ENCODE assay signal across 13 cellular contexts in genomic region chr5:135993894-135994514, GRCh38. TPM values are rescaled to one million over a fixed set of nuclear protein-coding genes. Genes with fewer than 3 reads are reported as not detected.
DNase-seq lines count a peak whose midpoint lies in the region; ATAC-seq, FAIRE-seq and TF ChIP-seq lines count a peak whose summit lies in the region.
"Had no signal": no experiment of that assay in that cellular context is flagged by ENCODE, and none has a peak within 500 bp of the region (broad histone marks: within the 10 kb centered on the region; RNA-seq: fewer than 3 reads in every experiment).

No MANE protein-coding gene starts in this region.

- H3K36me3 Mint-ChIP-seq in chondrocyte (ENCODE audit: low read depth) (no peaks in the 10 kb centered on the region), T-helper 17 cell (ENCODE audit: low read depth) (peaks cover 3% of the 10 kb centered on the region)
- no peaks in the 10 kb centered on the region for H3K36me3 Mint-ChIP-seq in naive thymus-derived CD8-positive, alpha-beta T cell

- WGBS in mesodermal cell (ENCODE audit: insufficient coverage in 2 of 2), 2 experiments, result 86% methylated on average over 1 of the region's 5 CpGs; no CpG with 5 or more reads in 1 of the 2 experiments

- POLR2A ChIA-PET in naive thymus-derived CD8-positive, alpha-beta T cell (lab: Charles Lee), result no interaction called here

- H3K4me1 ChIP-seq in mesodermal cell (ENCODE audit: control insufficient read depth, insufficient read depth, low read length, poor library complexity, severe bottlenecking), result peaks cover 31% of the 10 kb centered on the region

- H3K4me3 Mint-ChIP-seq in chondrocyte (ENCODE audit: unreplicated experiment) (no peak overlapping the region), T-helper 17 cell (no peak overlapping the region)
- H3K4me3 Mint-ChIP-seq in naive thymus-derived CD8-positive, alpha-beta T cell, result no peak overlapping the region

- H3K9me3 ChIP-seq in mesodermal cell (ENCODE audit: control insufficient read depth, low read length), result peaks cover 5% of the 10 kb centered on the region
- no peaks in the 10 kb centered on the region for H3K9me3 ChIP-seq in T-helper 17 cell (ENCODE audit: control insufficient read depth, low read length, poor library complexity, severe bottlenecking)
- H3K9me3 ChIP-seq: spleen had no signal

- ATAC-seq in T-helper 17 cell (no peak), HG02840 (IDR thresholded peaks at IDR 0.05; ENCODE audit: low FRiP score, unreplicated experiment) (no peak)
- ATAC-seq in naive thymus-derived CD8-positive, alpha-beta T cell, result no peak

- peak overlapping the region; percentile 85 for H3K27ac ChIP-seq in mesodermal cell (ENCODE audit: low read depth, low read length, severe bottlenecking)
- H3K27ac ChIP-seq: spleen, WERI-Rb-1 had no signal

- no peaks in the 10 kb centered on the region for H3K36me3 ChIP-seq in mesodermal cell (ENCODE audit: control insufficient read depth, insufficient read depth, low read length)
- H3K36me3 ChIP-seq: spleen, WERI-Rb-1 had no signal

- no peak overlapping the region for H3K4me3 ChIP-seq in mesodermal cell (ENCODE audit: extremely low read depth, insufficient read depth, low read length, poor library complexity, severe bottlenecking)
- H3K4me3 ChIP-seq: spleen had no signal

- H3K4me1 Mint-ChIP-seq in chondrocyte (ENCODE audit: low read depth), result peaks cover 53% of the 10 kb centered on the region
- H3K4me1 Mint-ChIP-seq in T-helper 17 cell, result no peaks in the 10 kb centered on the region
- no peaks in the 10 kb centered on the region for H3K4me1 Mint-ChIP-seq in naive thymus-derived CD8-positive, alpha-beta T cell

- TF ChIP-seq CTCF in chondrocyte (IDR thresholded peaks at IDR 0.05), result no peak

- peak; percentile 81 for DNase-seq in A172 (ENCODE audit: low spot score)
- DNase-seq in HTR-8/SVneo (ENCODE audit: insufficient read length, low spot score), result peak; percentile 48
- no peak for DNase-seq in chondrocyte (ENCODE audit: low spot score)
- no peak for DNase-seq in T-helper 17 cell
- no peak for DNase-seq in iPS-NIHi11 (ENCODE audit: low spot score)
- no peak for DNase-seq in naive thymus-derived CD8-positive, alpha-beta T cell
- DNase-seq: AML-193; effector CD8-positive, alpha-beta T cell; spleen; WERI-Rb-1 had no signal

- H3K27me3 Mint-ChIP-seq in chondrocyte (ENCODE audit: low read depth) (no peaks in the 10 kb centered on the region), T-helper 17 cell (peaks cover 39% of the 10 kb centered on the region)
- H3K27me3 Mint-ChIP-seq in naive thymus-derived CD8-positive, alpha-beta T cell, result peaks cover 2 to 49% (median 11%) of the 10 kb centered on the region in 5 donors

- peaks cover 6% of the 10 kb centered on the region for H3K9me3 Mint-ChIP-seq in chondrocyte (ENCODE audit: low read depth)
- peaks cover 0 to 5% (median 0%) of the 10 kb centered on the region in 9 donors for H3K9me3 Mint-ChIP-seq in naive thymus-derived CD8-positive, alpha-beta T cell

- FAIRE-seq in HTR-8/SVneo (lab: Jason Lieb, UNC), result no peak
- FAIRE-seq: keratinocyte had no signal

- H3K27ac Mint-ChIP-seq in chondrocyte (ENCODE audit: unreplicated experiment) (peak overlapping the region; percentile 85), T-helper 17 cell (no peak overlapping the region)
- no peak overlapping the region for H3K27ac Mint-ChIP-seq in naive thymus-derived CD8-positive, alpha-beta T cell

RNA-seq across cellular contexts. Expression of gene TGFBI, which starts 34.8 kb away (rescaled TPM):
- total RNA-seq in A172 (2014; rRNA removed; shearing (Covaris generic)), result 10.5 and 11.6 TPM in 2 replicates
- total RNA-seq in chondrocyte (491 to 631 TPM (median 620 TPM) in 3 replicates), T-helper 17 cell (1 to 10 TPM; 6.6 to 8.6 TPM)
- polyA plus RNA-seq in mesodermal cell (2013, experiment 1 of 2), result 718 TPM
- polyA plus RNA-seq in mesodermal cell (2013, experiment 2 of 2), result 804 TPM
- 10 to 100 TPM in 1 of 2 experiments, 1 to 10 TPM in 1; 8.9 to 11.7 TPM for total RNA-seq in naive thymus-derived CD8-positive, alpha-beta T cell
- polyA plus RNA-seq in naive thymus-derived CD8-positive, alpha-beta T cell, result 1 to 10 TPM in 1 of 3 donors, under 1 TPM in 1, not detected in 1; 0.34 to 3.2 TPM

RNA-seq across cellular contexts. Expression of gene LECT2, which starts 39.2 kb away (rescaled TPM):
- total RNA-seq in A172 (2014; rRNA removed; shearing (Covaris generic)), result not detected in 2 replicates
- total RNA-seq in chondrocyte (not detected in 3 replicates), T-helper 17 cell (not detected)
- polyA plus RNA-seq in mesodermal cell (2013, experiment 1 of 2), result not detected
- polyA plus RNA-seq in mesodermal cell (2013, experiment 2 of 2), result not detected
- not detected for total RNA-seq in naive thymus-derived CD8-positive, alpha-beta T cell
- not detected for polyA plus RNA-seq in naive thymus-derived CD8-positive, alpha-beta T cell
- total RNA-seq: spleen had no signal
- polyA plus RNA-seq: keratinocyte, spleen had no signal

Comparison
In these comparisons a context has a peak if more than half of its experiments do, and no peak if none do; other contexts are left out.
1. DNase-seq: peak in A172 (single experiment) and HTR-8/SVneo (single experiment); none in chondrocyte (single experiment), T-helper 17 cell (0 of 3), iPS-NIHi11 (single experiment) and naive thymus-derived CD8-positive, alpha-beta T cell (0 of 10).
2. RNA of gene TGFBI, which starts 34.8 kb away (total RNA-seq): 491 to 631 TPM in chondrocyte; 8.9 to 11.7 TPM in naive thymus-derived CD8-positive, alpha-beta T cell, 10.5 to 11.6 TPM in A172 and 6.6 to 8.6 TPM in T-helper 17 cell; every median in the first group is over 10 times any median in the second.